Comparison of ENCODE assay signal across 13 cellular contexts in genomic region chr6:34227656-34228421, GRCh38. TPM values are rescaled to one million over a fixed set of nuclear protein-coding genes. Genes with fewer than 3 reads are reported as not detected.
A peak's percentile ranks its signal among the peaks of the same experiment; 100 is the strongest.
DNase-seq lines count a peak whose midpoint lies in the region; ATAC-seq, FAIRE-seq and TF ChIP-seq lines count a peak whose summit lies in the region.
"Had no signal": no experiment of that assay in that cellular context is flagged by ENCODE, and none has a peak within 500 bp of the region (broad histone marks: within the 10 kb centered on the region; RNA-seq: fewer than 3 reads in every experiment).

No MANE protein-coding gene starts in this region.

- H3K4ac ChIP-seq in H1 (replicated peaks; ENCODE audit: insufficient read length, low read depth, low read length) (peak overlapping the region; percentile 96), neuronal stem cell (ENCODE audit: low read length) (no peak overlapping the region)

- H3K14ac ChIP-seq in H1 (ENCODE audit: insufficient read length) (no peak overlapping the region), neuronal stem cell (ENCODE audit: low read length) (no peak overlapping the region)

- TF ChIP-seq POLR2A in H1 (IDR thresholded peaks at IDR 0.05; ENCODE audit: control extremely low read depth in 1 of 2, low read depth in 2 of 2, low read length in 2 of 2), result no peak

- H2AFZ ChIP-seq in H1 (ENCODE audit: low read length) (no peak overlapping the region), neuronal stem cell (ENCODE audit: low read length) (peak overlapping the region; percentile 65)

- H2BK5ac ChIP-seq in H1 (ENCODE audit: low read depth, low read length), result peak overlapping the region; percentile 100
- peak overlapping the region; percentile 62 for H2BK5ac ChIP-seq in neuronal stem cell (ENCODE audit: low read length)

- no peaks in the 10 kb centered on the region for H3K9me3 Mint-ChIP-seq in endothelial cell (ENCODE audit: unreplicated experiment)
- H3K9me3 Mint-ChIP-seq: CD4-positive, alpha-beta T cell had no signal

- H3K4me1 Mint-ChIP-seq in endothelial cell (ENCODE audit: unreplicated experiment), result peaks cover 11% of the 10 kb centered on the region

- H3K36me3 ChIP-seq in H1 (ENCODE audit: control insufficient read depth in 2 of 4, insufficient read depth in 4 of 4, low read length in 3 of 4) (no peaks in the 10 kb centered on the region), neuronal stem cell (replicated peaks in 1 of 2; ENCODE audit: control insufficient read depth in 2 of 2, insufficient read depth in 2 of 2, low read length in 2 of 2) (no peaks in the 10 kb centered on the region)
- H3K36me3 ChIP-seq: stomach had no signal

- no peak for FAIRE-seq in H1 (lab: Jason Lieb, UNC)
- FAIRE-seq: HTR-8/SVneo had no signal

- no peak for ATAC-seq in HG03045 (IDR thresholded peaks at IDR 0.05; ENCODE audit: unreplicated experiment)

- WGBS in H1 (ENCODE audit: extremely low coverage in 1 of 2, insufficient coverage in 1 of 2, insufficient read length in 1 of 2, insufficient replicate concordance in 2 of 2, low coverage in 1 of 2, low lambda C conversion rate in 2 of 2, missing lambda C conversion rate in 1 of 2), 2 experiments, result 74% methylated on average over 17 of the region's 18 CpGs; no CpG with 5 or more reads in 1 of the 2 experiments
- no CpG with 5 or more reads among the region's 18 CpGs for WGBS in neuronal stem cell (ENCODE audit: extremely low coverage in 2 of 2, insufficient read length in 2 of 2, insufficient replicate concordance in 1 of 2), 2 donors

- H3K23ac ChIP-seq in H1 (ENCODE audit: insufficient read length) (no peak overlapping the region), neuronal stem cell (ENCODE audit: low read depth, low read length, poor library complexity) (peak overlapping the region; percentile 29)

- H3K4me2 ChIP-seq in H1 (ENCODE audit: insufficient read depth in 1 of 2, low read depth in 2 of 2, low read length in 2 of 2), result peak overlapping the region; percentile 27 to 50
- H3K4me2 ChIP-seq in neuronal stem cell (ENCODE audit: insufficient read depth, low read length, poor library complexity, severe bottlenecking), result no peak overlapping the region

- POLR2A ChIA-PET in H1 (lab: Charles Lee; ENCODE audit: partially characterized antibody), result interaction anchor here (0.6 to 9.0 kb wide), 15 partner anchors 9 to 197 kb away, joined by 3 to 191 read pairs (median 7); partner anchors contain the start of genes HMGA1, RPS10 and SMIM29

- H3K27ac Mint-ChIP-seq in endothelial cell (ENCODE audit: unreplicated experiment), result no peak overlapping the region

- H2BK12ac ChIP-seq in H1 (ENCODE audit: low read depth, low read length) (peak overlapping the region; percentile 100), neuronal stem cell (ENCODE audit: low read length) (peak overlapping the region; percentile 27)

- H3K27me3 ChIP-seq in H1 (replicated peaks in 1 of 4; ENCODE audit: control insufficient read depth in 3 of 4, extremely low read depth in 1 of 4, insufficient read depth in 3 of 4, low read length in 3 of 4) (no peaks in the 10 kb centered on the region), neuronal stem cell (ENCODE audit: control insufficient read depth in 3 of 3, insufficient read depth in 3 of 3, low read depth in 1 of 3, low read length in 3 of 3) (peaks cover 0 to 2% (median 0%) of the 10 kb centered on the region in 3 experiments)
- H3K27me3 ChIP-seq: stomach had no signal

- peak overlapping the region; percentile 23 for H3K56ac ChIP-seq in H1 (replicated peaks; ENCODE audit: insufficient read length, low read depth, low read length)

- no peaks in the 10 kb centered on the region for H3K36me3 Mint-ChIP-seq in endothelial cell (ENCODE audit: low read depth, unreplicated experiment)

- H3K27ac ChIP-seq in H1 (ENCODE audit: low read depth, low read length) (peak overlapping the region; percentile 80), neuronal stem cell (replicated peaks; ENCODE audit: low read length) (peak overlapping the region; percentile 33)
- H3K27ac ChIP-seq: stomach had no signal

- H3K9ac ChIP-seq in H1 (replicated peaks in 1 of 4; ENCODE audit: extremely low read depth in 1 of 4, low read depth in 3 of 4, low read length in 3 of 4) (peak overlapping the region in 2 of 4 experiments; percentile 19 to 41; a peak in 3 of 7 replicates), neuronal stem cell (ENCODE audit: low read depth, low read length, poor library complexity) (no peak overlapping the region)

- peaks cover 4% of the 10 kb centered on the region; the same call in 1 of the 2 replicates for H3K23me2 ChIP-seq in H1 (ENCODE audit: low read depth, low read length)

- CTCF ChIA-PET in H1 (lab: Charles Lee; ENCODE audit: partially characterized antibody), result interaction anchor here (0.5 to 2.6 kb wide), 11 partner anchors 9 to 187 kb away, joined by 3 to 21 read pairs (median 4); partner anchors contain the start of genes HMGA1 and SMIM29

- peak overlapping the region; percentile 99 for H2BK120ac ChIP-seq in H1 (replicated peaks; ENCODE audit: low read depth, low read length)
- peak overlapping the region; percentile 73 for H2BK120ac ChIP-seq in neuronal stem cell (ENCODE audit: low read depth, low read length)

- H3K4me1 ChIP-seq in H1 (replicated peaks in 1 of 4; ENCODE audit: control insufficient read depth in 3 of 4, insufficient read depth in 4 of 4, low read length in 3 of 4), result peaks cover 10 to 35% (median 28%) of the 10 kb centered on the region in 4 experiments
- H3K4me1 ChIP-seq in neuronal stem cell (ENCODE audit: control insufficient read depth in 2 of 2, insufficient read depth in 1 of 2, low read depth in 1 of 2, low read length in 2 of 2), result peaks cover 12 to 24% of the 10 kb centered on the region in 2 donors

- H4K5ac ChIP-seq in H1 (ENCODE audit: insufficient read length, low read depth, low read length), result peak overlapping the region; percentile 78

- H2AK5ac ChIP-seq in H1 (ENCODE audit: low read depth, low read length), result peak overlapping the region; percentile 89
- H2AK5ac ChIP-seq in neuronal stem cell (ENCODE audit: low read depth, low read length), result peak overlapping the region; percentile 33

- DNase-seq in MV-4-11 (lab: John Stamatoyannopoulos, UW) (peak; percentile 29), H1 (ENCODE audit: low read depth in 1 of 2, low spot score in 2 of 2) (no peak), neuronal stem cell (ENCODE audit: low spot score) (no peak), GM13977 (ENCODE audit: low spot score) (no peak), UCSD-AML1 (lab: John Stamatoyannopoulos, UW; ENCODE audit: unreplicated experiment) (no peak), endothelial cell (ENCODE audit: low spot score) (no peak)
- DNase-seq: CD4-positive, alpha-beta T cell; head of caudate nucleus; mammary epithelial cell; stomach had no signal

- H2BK15ac ChIP-seq in H1 (ENCODE audit: low read length), result peak overlapping the region; percentile 7; the same call in 1 of the 2 replicates
- peak overlapping the region; percentile 76 for H2BK15ac ChIP-seq in neuronal stem cell (ENCODE audit: low read length)

- in situ Hi-C loops in GM13977 (cut with MboI; ENCODE audit: low pct_unique_long_range_greater_than_20kb, low sequenced_read_pairs, unreplicated experiment), result loop anchor here (25.0 kb wide), 1 partner anchor 384 kb away; no protein-coding TSS in a partner anchor

- TF ChIP-seq EP300 in H1 (IDR thresholded peaks at IDR 0.05; ENCODE audit: borderline replicate concordance in 1 of 2, low read depth in 2 of 2, low read length in 2 of 2), result no peak

- TF ChIP-seq RAD21 in H1 (IDR thresholded peaks at IDR 0.05 in 1 of 2, conservative IDR thresholded peaks at IDR 0.05 in 1 of 2; ENCODE audit: low read depth in 2 of 2, low read length in 2 of 2), result no peak

- H4K91ac ChIP-seq in H1 (replicated peaks; ENCODE audit: insufficient read length, low read length) (peak overlapping the region; percentile 99), neuronal stem cell (ENCODE audit: low read depth, low read length, poor library complexity) (no peak overlapping the region)

- no peaks in the 10 kb centered on the region for H3K79me2 ChIP-seq in H1 (ENCODE audit: control insufficient read depth in 1 of 2, insufficient read depth in 2 of 2, low read length in 2 of 2)

- H4K20me1 ChIP-seq in H1 (replicated peaks in 1 of 2; ENCODE audit: control insufficient read depth in 1 of 2, insufficient read depth in 2 of 2, low read length in 2 of 2), result no peaks in the 10 kb centered on the region

- H2BK20ac ChIP-seq in H1 (ENCODE audit: low read length), result peak overlapping the region; percentile 99

- H3K4me3 Mint-ChIP-seq in endothelial cell (ENCODE audit: unreplicated experiment), result no peak overlapping the region
- H3K4me3 Mint-ChIP-seq: CD4-positive, alpha-beta T cell had no signal

- H3K27me3 Mint-ChIP-seq in endothelial cell (ENCODE audit: unreplicated experiment), result peaks cover 8% of the 10 kb centered on the region
- H3K27me3 Mint-ChIP-seq: CD4-positive, alpha-beta T cell had no signal

- H4K8ac ChIP-seq in H1 (ENCODE audit: extremely low read depth, insufficient read depth, low read length), result peak overlapping the region; percentile 84; the same call in 1 of the 2 replicates
- peak overlapping the region; percentile 66 for H4K8ac ChIP-seq in neuronal stem cell (ENCODE audit: low read depth, low read length)

- H3K18ac ChIP-seq in H1 (ENCODE audit: extremely low read depth, low read length), result peak overlapping the region; percentile 93
- peak overlapping the region; percentile 86 for H3K18ac ChIP-seq in neuronal stem cell (ENCODE audit: low read length)

- H3K4me3 ChIP-seq in H1 (ENCODE audit: extremely low read depth in 1 of 4, insufficient read depth in 2 of 4, low read depth in 3 of 4, low read length in 4 of 4) (no peak overlapping the region; a peak in 1 of 8 replicates), neuronal stem cell (ENCODE audit: low read length in 2 of 2) (no peak overlapping the region)
- H3K4me3 ChIP-seq: stomach had no signal

- TF ChIP-seq CTCF in GM12873 (IDR thresholded peaks at IDR 0.05; ENCODE audit: insufficient read depth, low read depth, low read length, missing control alignments), result peak; percentile 2
- TF ChIP-seq CTCF in H1 (IDR thresholded peaks at IDR 0.05; ENCODE audit: control extremely low read depth in 1 of 3, insufficient read depth in 1 of 3, low read depth in 1 of 3, low read length in 3 of 3), result no peak
- no peak for TF ChIP-seq CTCF in GM13977 (IDR thresholded peaks at IDR 0.05; ENCODE audit: extremely low read depth, insufficient read depth, missing control alignments)
- TF ChIP-seq CTCF in endothelial cell (IDR thresholded peaks at IDR 0.05; ENCODE audit: unreplicated experiment), result no peak

- no peaks in the 10 kb centered on the region for H3K79me1 ChIP-seq in H1 (ENCODE audit: low read depth, low read length)
- no peaks in the 10 kb centered on the region for H3K79me1 ChIP-seq in neuronal stem cell (ENCODE audit: low read depth, low read length)

- H3K9me3 ChIP-seq in H1 (ENCODE audit: insufficient read depth in 2 of 2, low read depth in 1 of 2, low read length in 1 of 2), result no peaks in the 10 kb centered on the region
- no peaks in the 10 kb centered on the region for H3K9me3 ChIP-seq in neuronal stem cell (replicated peaks in 1 of 2; ENCODE audit: control insufficient read depth in 2 of 2, insufficient read depth in 1 of 2, low read depth in 1 of 2, low read length in 2 of 2)
- H3K9me3 ChIP-seq: stomach had no signal

RNA-seq across cellular contexts. Expression of gene HMGA1, which starts 8.8 kb away (rescaled TPM):
- total RNA-seq in H1 (2021; fragmentation: NEBNext Ultra II Directional; extraction: Animal tissue kit (Norgen Biotek cat#: 25700)), result 2,636 and 2,728 TPM in 2 replicates
- polyA plus RNA-seq in H1 (2011; rRNA removed), result 1,557 and 2,732 TPM in 2 replicates
- 964 TPM for polyA plus RNA-seq in H1 (2011; cell fraction: cytosol; rRNA removed)
- 1,246 TPM for polyA plus RNA-seq in H1 (2011; cell fraction: nucleus; rRNA removed)
- polyA plus RNA-seq in H1 (2012, experiment 1 of 2), result 1,617 to 2,329 TPM (median 2,130 TPM) in 4 replicates
- polyA plus RNA-seq in H1 (2012, experiment 2 of 2), result 2,251 TPM
- 2,575 TPM for polyA plus RNA-seq in H1 (2013, experiment 1 of 2)
- 2,634 TPM for polyA plus RNA-seq in H1 (2013, experiment 2 of 2)
- polyA minus RNA-seq in H1 (2011; rRNA and poly(A)+ RNA removed), result 338 and 485 TPM in 2 replicates
- 832 TPM for polyA minus RNA-seq in H1 (2011; cell fraction: cytosol; rRNA and poly(A)+ RNA removed)
- 540 TPM for polyA minus RNA-seq in H1 (2011; cell fraction: nucleus; rRNA and poly(A)+ RNA removed)
- 2,319 TPM for polyA plus RNA-seq in neuronal stem cell (2013, experiment 1 of 2)
- 2,280 TPM for polyA plus RNA-seq in neuronal stem cell (2013, experiment 2 of 2)
- 528 TPM for total RNA-seq in endothelial cell (ENCODE audit: unreplicated experiment)

RNA-seq across cellular contexts. Expression of gene SMIM29, which starts 21.0 kb away (rescaled TPM):
- 7.0 and 7.5 TPM in 2 replicates for total RNA-seq in H1 (2021; fragmentation: NEBNext Ultra II Directional; extraction: Animal tissue kit (Norgen Biotek cat#: 25700))
- polyA plus RNA-seq in H1 (2011; rRNA removed), result 22.4 and 34.7 TPM in 2 replicates
- polyA plus RNA-seq in H1 (2011; cell fraction: cytosol; rRNA removed), result 15.6 TPM
- 15.2 TPM for polyA plus RNA-seq in H1 (2011; cell fraction: nucleus; rRNA removed)
- polyA plus RNA-seq in H1 (2012, experiment 1 of 2), result 6.4 to 10.4 TPM (median 8.7 TPM) in 4 replicates
- 8.8 TPM for polyA plus RNA-seq in H1 (2012, experiment 2 of 2)
- polyA plus RNA-seq in H1 (2013, experiment 1 of 2), result 6.6 TPM
- 6.5 TPM for polyA plus RNA-seq in H1 (2013, experiment 2 of 2)
- 3.6 and 6.5 TPM in 2 replicates for polyA minus RNA-seq in H1 (2011; rRNA and poly(A)+ RNA removed)
- polyA minus RNA-seq in H1 (2011; cell fraction: cytosol; rRNA and poly(A)+ RNA removed), result 6.1 TPM
- polyA minus RNA-seq in H1 (2011; cell fraction: nucleus; rRNA and poly(A)+ RNA removed), result 11.5 TPM
- 6.3 TPM for polyA plus RNA-seq in neuronal stem cell (2013, experiment 1 of 2)
- 6.1 TPM for polyA plus RNA-seq in neuronal stem cell (2013, experiment 2 of 2)
- 44.3 TPM for total RNA-seq in endothelial cell (ENCODE audit: unreplicated experiment)
